Comparison of ENCODE assay signal across 8 cellular contexts in the genomic region with DNA sequence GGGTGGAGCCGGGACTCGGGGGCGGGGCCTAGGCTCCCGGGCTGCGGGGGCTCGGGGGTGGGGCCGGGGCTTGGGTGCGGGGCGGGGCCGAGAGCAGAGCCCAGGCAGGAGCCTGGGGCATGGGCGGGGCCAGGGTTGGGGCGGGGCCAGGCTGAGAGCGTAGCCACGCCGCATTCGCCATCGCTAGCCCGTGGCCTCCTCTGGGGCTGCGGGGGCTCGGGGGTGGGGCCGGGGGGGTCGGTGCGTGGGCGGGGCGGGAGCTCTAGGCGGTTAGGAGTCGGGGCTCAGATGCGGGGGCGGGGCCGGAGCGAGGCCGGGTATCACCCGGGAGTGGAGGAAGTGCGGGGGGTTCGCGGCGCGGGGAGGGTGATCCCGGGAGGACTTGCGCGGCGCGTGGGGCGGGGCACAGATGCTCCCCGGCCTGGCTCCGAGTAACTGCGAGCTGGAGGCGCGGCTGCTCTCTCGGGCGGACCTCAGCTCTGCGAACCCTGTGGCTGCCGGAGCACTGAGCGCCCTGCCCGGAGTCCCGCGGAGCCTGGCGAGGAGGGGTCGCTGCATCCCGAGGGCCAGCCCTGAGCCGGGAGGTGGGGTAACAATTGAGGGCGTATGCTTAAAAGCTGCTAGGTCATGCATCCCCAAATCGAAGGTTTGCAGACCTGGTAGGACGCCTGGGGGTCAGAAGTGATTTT. TPM values are rescaled to one million over a fixed set of nuclear protein-coding genes. Genes with fewer than 3 reads are reported as not detected.
DNase-seq lines count a peak whose midpoint lies in the region; ATAC-seq and TF ChIP-seq lines count a peak whose summit lies in the region.

No MANE protein-coding gene starts in this region.

- H3K27ac Mint-ChIP-seq in memory B cell, result peak overlapping the region; percentile 53

- peak overlapping the region; percentile 66 for H3K27ac ChIP-seq in effector memory CD4-positive, alpha-beta T cell (ENCODE audit: insufficient read depth, low read length, poor library complexity, severe bottlenecking)

- peaks cover 8% of the 10 kb centered on the region for H3K4me1 ChIP-seq in effector memory CD4-positive, alpha-beta T cell (ENCODE audit: control insufficient read depth, insufficient read depth, low read length, poor library complexity, severe bottlenecking)

- no peak for TF ChIP-seq CTCF in GM20000 (IDR thresholded peaks at IDR 0.05; ENCODE audit: extremely low read depth, missing control alignments)

- no peaks in the 10 kb centered on the region for H3K27me3 ChIP-seq in effector memory CD4-positive, alpha-beta T cell (replicated peaks; ENCODE audit: control insufficient read depth, insufficient read depth, low read length, poor library complexity, severe bottlenecking)

- peak overlapping the region; percentile 85 for H3K4me3 Mint-ChIP-seq in memory B cell

- H3K36me3 Mint-ChIP-seq in memory B cell, result peaks cover 19% of the 10 kb centered on the region

- no peaks in the 10 kb centered on the region for H3K27me3 Mint-ChIP-seq in memory B cell

- H3K4me1 Mint-ChIP-seq in memory B cell, result peaks cover 16% of the 10 kb centered on the region

- H3K36me3 ChIP-seq in effector memory CD4-positive, alpha-beta T cell (ENCODE audit: control insufficient read depth, insufficient read depth, low read length), result peaks cover 5% of the 10 kb centered on the region

- peak; percentile 85 for ATAC-seq in memory B cell (ENCODE audit: low read depth)

- peak overlapping the region; percentile 80 for H3K4me3 ChIP-seq in effector memory CD4-positive, alpha-beta T cell (ENCODE audit: insufficient read depth, low read depth, low read length, poor library complexity, severe bottlenecking)

- no peaks in the 10 kb centered on the region for H3K9me3 ChIP-seq in effector memory CD4-positive, alpha-beta T cell (ENCODE audit: control insufficient read depth, low read length)

- DNase-seq in CMK (ENCODE audit: low read depth) (peak; percentile 83), GM20000 (ENCODE audit: low spot score) (peak; percentile 99), HT-29 (ENCODE audit: low spot score) (peak; percentile 60), memory B cell (ENCODE audit: low spot score in 2 of 2) (peak; percentile 82 to 83)
- DNase-seq in NK-92 treated with Interleukin-12 subunit alpha and Interleukin-12 subunit beta, amount 100 ng/mL, for 24 hours (lab: John Stamatoyannopoulos, UW), result peak; percentile 93
- peak; percentile 72 to 88 (median 75) for DNase-seq in activated CD8-positive, alpha-beta memory T cell treated with anti-CD3 and anti-CD28 coated beads for 48 hours (ENCODE audit: low read depth in 2 of 3, low spot score in 2 of 3)
- DNase-seq in effector memory CD4-positive, alpha-beta T cell, result peak; percentile 90 to 95 (median 91)
- peak; percentile 89 to 98 (median 90) for DNase-seq in stimulated activated CD4-positive, alpha-beta T cell treated with anti-CD3 and anti-CD28 coated beads, TNF-alpha, amount 100 ng/mL, for 48 hours (ENCODE audit: low read depth in 3 of 3)

- H3K9me3 Mint-ChIP-seq in memory B cell, result peaks cover 1% of the 10 kb centered on the region

RNA-seq across cellular contexts. Expression of a gene that starts 0.4 kb away (rescaled TPM):
- 0.10 and 2.0 TPM in 2 replicates for total RNA-seq in HT-29 (2014; rRNA removed; shearing (Covaris generic))

RNA-seq across cellular contexts. Expression of a gene that starts 56.9 kb away (rescaled TPM):
- total RNA-seq in HT-29 (2014; rRNA removed; shearing (Covaris generic)), result not detected in 2 replicates

Comparison
In these comparisons a context has a peak if more than half of its experiments do, and no peak if none do; other contexts are left out.
1. Peak in every context shown above with its lines: DNase-seq, ATAC-seq, H3K4me3 ChIP-seq and H3K27ac ChIP-seq.